15 cellular contexts compared by ENCODE assay signal in genomic region chr10:67771200-67771599, GRCh38.
A peak's percentile ranks its signal among the peaks of the same experiment; 100 is the strongest.
DNase-seq lines count a peak whose midpoint lies in the region; ATAC-seq and TF ChIP-seq lines count a peak whose summit lies in the region.
"Had no signal": no experiment of that assay in that cellular context is flagged by ENCODE, and none has a peak within 500 bp of the region (broad histone marks: within the 10 kb centered on the region; RNA-seq: fewer than 3 reads in every experiment).

No MANE protein-coding gene starts in this region.

- H4K20me1 ChIP-seq in hepatocyte (ENCODE audit: insufficient read depth, poor library complexity, severe bottlenecking), result no peaks in the 10 kb centered on the region

- POLR2A ChIA-PET in activated CD8-positive, alpha-beta T cell treated with anti-CD3 and anti-CD28 coated beads, Interleukin-2, amount 10 ng/mL, durations not matched to agents 7 days and 5 days (lab: Charles Lee), result interaction anchor here (0.8 to 2.1 kb wide), 6 partner anchors 9 to 158 kb away, joined by 3 to 7 read pairs (median 4); no protein-coding TSS in a partner anchor
- POLR2A ChIA-PET in activated CD8-positive, alpha-beta T cell treated with anti-CD3 and anti-CD28 coated beads for 36 hours (lab: Charles Lee), result interaction anchor here (0.6 kb wide), 1 partner anchor 10 kb away, joined by 3 read pairs; no protein-coding TSS in a partner anchor

- H3K4me3 ChIP-seq in trophoblast cell (ENCODE audit: low read depth, low read length), result no peak overlapping the region
- no peak overlapping the region for H3K4me3 ChIP-seq in hepatocyte
- H3K4me3 ChIP-seq: GM23248, psoas muscle had no signal

- no peak overlapping the region for H4K8ac ChIP-seq in trophoblast cell (ENCODE audit: low read depth, low read length)

- H3K27ac ChIP-seq in trophoblast cell (ENCODE audit: low read depth, low read length) (no peak overlapping the region), hepatocyte (no peak overlapping the region)
- H3K27ac ChIP-seq: GM23248, psoas muscle had no signal

- TF ChIP-seq CTCF in activated CD8-positive, alpha-beta T cell treated with anti-CD3 and anti-CD28 coated beads for 36 hours (IDR thresholded peaks at IDR 0.05), result no peak
- no peak for TF ChIP-seq CTCF in hepatocyte (IDR thresholded peaks at IDR 0.05; ENCODE audit: poor library complexity)

- CTCF ChIA-PET in activated CD8-positive, alpha-beta T cell treated with anti-CD3 and anti-CD28 coated beads, Interleukin-2, amount 10 ng/mL, durations not matched to agents 7 days and 5 days (lab: Charles Lee), result interaction anchor here (1.0 to 3.6 kb wide), 9 partner anchors 8 to 106 kb away, joined by 3 to 49 read pairs (median 6); no protein-coding TSS in a partner anchor
- CTCF ChIA-PET in activated CD8-positive, alpha-beta T cell treated with anti-CD3 and anti-CD28 coated beads for 36 hours (lab: Charles Lee), result interaction anchor here (0.9 to 5.6 kb wide), 4 partner anchors 8 to 104 kb away, joined by 3 to 35 read pairs (median 13); partner anchors contain the start of gene CTNNA3

- no peak overlapping the region for H4K12ac ChIP-seq in trophoblast cell (ENCODE audit: low read depth, low read length)

- H2AK5ac ChIP-seq in trophoblast cell (ENCODE audit: low read length), result no peak overlapping the region

- peaks cover 59% of the 10 kb centered on the region for H3K4me1 Mint-ChIP-seq in activated CD8-positive, alpha-beta T cell treated with anti-CD3 and anti-CD28 coated beads, Interleukin-2, amount 10 ng/mL, durations not matched to agents 7 days and 5 days (ENCODE audit: low read depth)
- H3K4me1 Mint-ChIP-seq in activated CD8-positive, alpha-beta T cell treated with anti-CD3 and anti-CD28 coated beads for 36 hours (ENCODE audit: low read depth), result peaks cover 12% of the 10 kb centered on the region
- H3K4me1 Mint-ChIP-seq: brain had no signal

- H3K9me3 Mint-ChIP-seq in activated CD8-positive, alpha-beta T cell treated with anti-CD3 and anti-CD28 coated beads, Interleukin-2, amount 10 ng/mL, durations not matched to agents 7 days and 5 days (ENCODE audit: insufficient read depth), result peaks cover 5% of the 10 kb centered on the region
- H3K9me3 Mint-ChIP-seq in activated CD8-positive, alpha-beta T cell treated with anti-CD3 and anti-CD28 coated beads for 36 hours, result no peaks in the 10 kb centered on the region
- H3K9me3 Mint-ChIP-seq: activated T-helper 17 cell treated with anti-CD3 and anti-CD28 coated beads, Interleukin-2, amount 50 U/mL, for 72 hours; brain had no signal

- intact Hi-C loops in activated CD8-positive, alpha-beta T cell treated with anti-CD3 and anti-CD28 coated beads for 36 hours (cut with micrococcal nuclease), result no loop called here

- H3K9me3 ChIP-seq in trophoblast cell (ENCODE audit: insufficient read depth, low read depth, low read length) (no peaks in the 10 kb centered on the region), hepatocyte (ENCODE audit: low read depth) (no peaks in the 10 kb centered on the region)
- H3K9me3 ChIP-seq: psoas muscle had no signal

- no peak overlapping the region for H3K4ac ChIP-seq in trophoblast cell (ENCODE audit: low read depth, low read length)

- H3K9me2 ChIP-seq in hepatocyte (replicated peaks; ENCODE audit: insufficient read depth), result no peaks in the 10 kb centered on the region

- no peaks in the 10 kb centered on the region for H3K27me3 Mint-ChIP-seq in activated CD8-positive, alpha-beta T cell treated with anti-CD3 and anti-CD28 coated beads, Interleukin-2, amount 10 ng/mL, durations not matched to agents 7 days and 5 days (ENCODE audit: low read depth)
- H3K27me3 Mint-ChIP-seq in activated CD8-positive, alpha-beta T cell treated with anti-CD3 and anti-CD28 coated beads for 36 hours, result no peaks in the 10 kb centered on the region
- H3K27me3 Mint-ChIP-seq: activated T-helper 17 cell treated with anti-CD3 and anti-CD28 coated beads, Interleukin-2, amount 50 U/mL, for 72 hours had no signal

- no peaks in the 10 kb centered on the region for H3K27me3 ChIP-seq in trophoblast cell (ENCODE audit: insufficient read depth, low read length)
- H3K27me3 ChIP-seq in hepatocyte, result no peaks in the 10 kb centered on the region

- H3K79me2 ChIP-seq in trophoblast cell (ENCODE audit: control insufficient read depth, insufficient read depth, low read length, poor library complexity) (no peaks in the 10 kb centered on the region), hepatocyte (no peaks in the 10 kb centered on the region)

- H2BK12ac ChIP-seq in trophoblast cell (ENCODE audit: low read length), result no peak overlapping the region

- no peak overlapping the region for H4K91ac ChIP-seq in trophoblast cell (ENCODE audit: low read depth, low read length)

- peak; percentile 72 for DNase-seq in activated CD8-positive, alpha-beta T cell treated with anti-CD3 and anti-CD28 coated beads, Interleukin-2, amount 10 ng/mL, durations not matched to agents 7 days and 5 days
- no peak for DNase-seq in activated CD8-positive, alpha-beta T cell treated with anti-CD3 and anti-CD28 coated beads for 36 hours
- no peak for DNase-seq in trophoblast cell
- no peak for DNase-seq in erythroblast (lab: John Stamatoyannopoulos, UW)
- DNase-seq in hepatocyte (ENCODE audit: low spot score), result no peak
- DNase-seq in kidney tubule cell (ENCODE audit: low spot score), result no peak
- DNase-seq: DMS153; effector memory CD4-positive, alpha-beta T cell; foreskin fibroblast; GM23248; psoas muscle had no signal

- no peak overlapping the region for H3K14ac ChIP-seq in trophoblast cell (ENCODE audit: low read length)

- no CpG with 5 or more reads among the region's 3 CpGs for WGBS in trophoblast cell (ENCODE audit: extremely low coverage, insufficient coverage, insufficient read length)
- 80% methylated on average over 3 of the region's 3 CpGs for WGBS in hepatocyte (ENCODE audit: low lambda C conversion rate, missing lambda C conversion rate)

- peaks cover 0 to 3% of the 10 kb centered on the region in 2 experiments for H3K4me1 ChIP-seq in trophoblast cell (ENCODE audit: control insufficient read depth in 1 of 2, insufficient read depth in 2 of 2, low read length in 2 of 2)
- no peaks in the 10 kb centered on the region for H3K4me1 ChIP-seq in hepatocyte (ENCODE audit: insufficient read depth)
- H3K4me1 ChIP-seq: psoas muscle had no signal

- H3K18ac ChIP-seq in trophoblast cell (ENCODE audit: low read length), result no peak overlapping the region

- TF ChIP-seq POLR2A in erythroblast (IDR thresholded peaks at IDR 0.05; ENCODE audit: low read length), result no peak

- no peak overlapping the region for H2BK5ac ChIP-seq in trophoblast cell (ENCODE audit: low read depth, low read length, poor library complexity)

- H2AFZ ChIP-seq in trophoblast cell (ENCODE audit: insufficient read depth, low read length, poor library complexity), result no peak overlapping the region
- H2AFZ ChIP-seq in hepatocyte, result no peak overlapping the region
- H2AFZ ChIP-seq: GM23248 had no signal

- no peak overlapping the region for H2BK120ac ChIP-seq in trophoblast cell (ENCODE audit: insufficient read depth, low read length, poor library complexity)

- peak; percentile 70 for ATAC-seq in activated CD8-positive, alpha-beta T cell treated with anti-CD3 and anti-CD28 coated beads, Interleukin-2, amount 10 ng/mL, durations not matched to agents 7 days and 5 days
- no peak for ATAC-seq in activated CD8-positive, alpha-beta T cell treated with anti-CD3 and anti-CD28 coated beads for 36 hours
- peak; percentile 9 for ATAC-seq in GM21717 (IDR thresholded peaks at IDR 0.05; ENCODE audit: unreplicated experiment)
- peak; percentile 8 for ATAC-seq in HG03135 (IDR thresholded peaks at IDR 0.05; ENCODE audit: unreplicated experiment)
- ATAC-seq: activated T-helper 17 cell treated with anti-CD3 and anti-CD28 coated beads, Interleukin-2, amount 50 U/mL, for 72 hours; psoas muscle had no signal

- no peaks in the 10 kb centered on the region for H3K36me3 ChIP-seq in trophoblast cell (ENCODE audit: control insufficient read depth in 1 of 2, insufficient read depth in 2 of 2, low read length in 2 of 2)
- no peaks in the 10 kb centered on the region for H3K36me3 ChIP-seq in hepatocyte (replicated peaks; ENCODE audit: insufficient read depth, low read depth)

- H3K27ac Mint-ChIP-seq in activated CD8-positive, alpha-beta T cell treated with anti-CD3 and anti-CD28 coated beads, Interleukin-2, amount 10 ng/mL, durations not matched to agents 7 days and 5 days, result peak overlapping the region; percentile 95
- H3K27ac Mint-ChIP-seq in activated CD8-positive, alpha-beta T cell treated with anti-CD3 and anti-CD28 coated beads for 36 hours, result no peak overlapping the region
- H3K27ac Mint-ChIP-seq: activated T-helper 17 cell treated with anti-CD3 and anti-CD28 coated beads, Interleukin-2, amount 50 U/mL, for 72 hours; brain had no signal

- H3K23ac ChIP-seq in trophoblast cell (ENCODE audit: low read length), result peak overlapping the region; percentile 25

- H3K9ac ChIP-seq in trophoblast cell (ENCODE audit: low read length), result no peak overlapping the region
- H3K9ac ChIP-seq: GM23248 had no signal

- H3K4me2 ChIP-seq in trophoblast cell (ENCODE audit: low read length) (no peak overlapping the region), hepatocyte (no peak overlapping the region)

- H3K79me1 ChIP-seq in trophoblast cell (ENCODE audit: low read length), result peaks cover 1% of the 10 kb centered on the region

- peaks cover 10% of the 10 kb centered on the region for H3K36me3 Mint-ChIP-seq in activated CD8-positive, alpha-beta T cell treated with anti-CD3 and anti-CD28 coated beads, Interleukin-2, amount 10 ng/mL, durations not matched to agents 7 days and 5 days (ENCODE audit: low read depth)
- H3K36me3 Mint-ChIP-seq in activated CD8-positive, alpha-beta T cell treated with anti-CD3 and anti-CD28 coated beads for 36 hours (ENCODE audit: low read depth), result no peaks in the 10 kb centered on the region
- H3K36me3 Mint-ChIP-seq: brain had no signal

- H3K4me3 Mint-ChIP-seq in activated CD8-positive, alpha-beta T cell treated with anti-CD3 and anti-CD28 coated beads, Interleukin-2, amount 10 ng/mL, durations not matched to agents 7 days and 5 days, result peak overlapping the region; percentile 60
- H3K4me3 Mint-ChIP-seq in activated CD8-positive, alpha-beta T cell treated with anti-CD3 and anti-CD28 coated beads for 36 hours, result no peak overlapping the region
- H3K4me3 Mint-ChIP-seq: activated T-helper 17 cell treated with anti-CD3 and anti-CD28 coated beads, Interleukin-2, amount 50 U/mL, for 72 hours; brain had no signal
